24 cellular contexts compared by ENCODE assay signal in the genomic region with DNA sequence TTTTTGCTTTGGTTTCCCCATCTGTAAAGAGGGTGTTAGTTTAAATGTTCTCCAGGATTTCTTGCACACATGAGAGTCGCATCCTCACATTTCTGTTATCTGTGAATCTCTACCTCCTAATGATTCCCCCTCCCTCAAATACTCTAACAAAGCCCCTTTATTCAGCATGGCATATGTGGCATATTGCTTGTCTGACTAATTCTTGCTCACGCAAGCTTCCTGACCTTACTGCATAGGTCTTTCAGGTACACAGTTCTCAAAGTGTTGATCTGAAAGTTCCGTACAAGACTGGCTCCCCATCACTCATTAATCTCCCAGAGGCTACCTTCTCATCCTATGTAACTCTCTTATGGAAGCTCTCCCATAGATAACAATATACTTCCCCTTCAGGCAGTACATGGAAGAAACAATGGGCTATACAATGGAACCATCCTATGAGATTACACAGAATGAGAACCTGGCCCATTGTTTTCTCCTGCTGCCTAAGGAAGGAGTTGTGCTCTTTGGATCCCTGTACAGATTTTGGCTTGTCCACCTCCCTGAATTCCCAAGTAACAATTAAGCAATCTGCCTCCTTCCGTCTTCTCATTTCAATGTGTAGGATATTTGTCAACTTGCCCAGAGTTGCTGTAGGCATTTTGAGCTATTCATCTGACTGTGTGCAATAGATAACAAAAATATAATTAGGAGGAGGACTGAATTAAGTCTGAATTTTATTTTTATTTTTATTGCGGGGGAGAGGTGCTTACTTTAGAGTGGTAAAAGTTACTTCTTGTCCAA. TPM values are rescaled to one million over a fixed set of nuclear protein-coding genes. Genes with fewer than 3 reads are reported as not detected.
"Had no signal": no experiment of that assay in that cellular context is flagged by ENCODE, and none has a peak within 500 bp of the region (broad histone marks: within the 10 kb centered on the region; RNA-seq: fewer than 3 reads in every experiment).

No MANE protein-coding gene starts in this region.

- H3K9me3 Mint-ChIP-seq: activated naive CD8-positive, alpha-beta T cell treated with anti-CD3 and anti-CD28 coated beads, Interleukin-2, amount 10 ng/mL, durations not matched to agents 7 days and 5 days; central memory CD8-positive, alpha-beta T cell; T-helper 1 cell treated with Interleukin-12 subunit alpha and Interleukin-12 subunit beta and Interleukin-4 antibody, amounts not matched to agents 30 μg/mL and 1 μg/mL, for 36 hours; WTC11 had no signal

- H3K4me1 Mint-ChIP-seq: WTC11 had no signal

- H3K9me3 ChIP-seq: adrenal gland had no signal

- H3K36me3 Mint-ChIP-seq: activated naive CD8-positive, alpha-beta T cell treated with anti-CD3 and anti-CD28 coated beads, Interleukin-2, amount 10 ng/mL, durations not matched to agents 7 days and 5 days; WTC11 had no signal

- H3K27me3 Mint-ChIP-seq: central memory CD8-positive, alpha-beta T cell had no signal

- H3K27me3 ChIP-seq: adrenal gland had no signal

- ATAC-seq: activated CD8-positive, alpha-beta T cell treated with anti-CD3 and anti-CD28 coated beads, Interleukin-2, amount 10 ng/mL, durations not matched to agents 7 days and 5 days; WTC11 had no signal

- H3K4me3 ChIP-seq: adrenal gland had no signal

- H3K4me1 ChIP-seq: adrenal gland had no signal

- H3K27ac ChIP-seq: adrenal gland had no signal

- DNase-seq: activated CD4-positive, alpha-beta T cell treated with anti-CD3 and anti-CD28 coated beads for 48 hours; activated CD4-positive, alpha-beta T cell treated with anti-CD3 and anti-CD28 coated beads, Interleukin-2, amount 50 U/mL, for 4 hours; activated CD4-positive, CD25-positive, alpha-beta regulatory T cell treated with anti-CD3 and anti-CD28 coated beads, Interleukin-2, amount 50 U/mL, for 72 hours; activated CD8-positive, alpha-beta memory T cell treated with anti-CD3 and anti-CD28 coated beads, Interleukin-2, amount 50 U/mL, for 48 hours; activated CD8-positive, alpha-beta T cell treated with anti-CD3 and anti-CD28 coated beads, Interleukin-2, amount 10 ng/mL, durations not matched to agents 7 days and 5 days; activated naive CD4-positive, alpha-beta T cell treated with anti-CD3 and anti-CD28 coated beads, Interleukin-2, amount 50 U/mL, for 16 hours; activated naive CD8-positive, alpha-beta T cell treated with anti-CD3 and anti-CD28 coated beads, Interleukin-2, amount 10 ng/mL, durations not matched to agents 7 days and 5 days; activated T-cell treated with anti-CD3 and anti-CD28 coated beads, Interleukin-2, amount 50 U/mL, for 1 hour; adrenal gland; anterior cingulate cortex; Kasumi-1; NCI-H1048; NCI-H1930; NCI-H2107; NCI-H2171 treated with DMSO at 0.1 percent for 48 hours; NCI-H345; NCI-H510A; NCI-H526 treated with DMSO at 0.1 percent for 48 hours; NCI-H82; NK-92 treated with Interleukin-12 subunit alpha and Interleukin-12 subunit beta, amount 100 ng/mL, for 24 hours; SHP77 treated with DMSO at 0.1 percent for 48 hours had no signal

- H3K36me3 ChIP-seq: adrenal gland had no signal

- H3K27ac Mint-ChIP-seq: activated CD8-positive, alpha-beta T cell treated with anti-CD3 and anti-CD28 coated beads, Interleukin-2, amount 10 ng/mL, durations not matched to agents 7 days and 5 days; activated naive CD8-positive, alpha-beta T cell treated with anti-CD3 and anti-CD28 coated beads, Interleukin-2, amount 10 ng/mL, durations not matched to agents 7 days and 5 days; T-helper 1 cell treated with Interleukin-12 subunit alpha and Interleukin-12 subunit beta and Interleukin-4 antibody, amounts not matched to agents 30 μg/mL and 1 μg/mL, for 36 hours; WTC11 had no signal

- H3K4me3 Mint-ChIP-seq: activated CD8-positive, alpha-beta T cell treated with anti-CD3 and anti-CD28 coated beads, Interleukin-2, amount 10 ng/mL, durations not matched to agents 7 days and 5 days; activated naive CD8-positive, alpha-beta T cell treated with anti-CD3 and anti-CD28 coated beads, Interleukin-2, amount 10 ng/mL, durations not matched to agents 7 days and 5 days; central memory CD8-positive, alpha-beta T cell; T-helper 1 cell treated with Interleukin-12 subunit alpha and Interleukin-12 subunit beta and Interleukin-4 antibody, amounts not matched to agents 30 μg/mL and 1 μg/mL, for 36 hours; WTC11 had no signal

RNA-seq across cellular contexts. Expression of gene PPARG, which starts 51.0 kb away (rescaled TPM):
- total RNA-seq: activated CD8-positive, alpha-beta T cell treated with anti-CD3 and anti-CD28 coated beads, Interleukin-2, amount 10 ng/mL, durations not matched to agents 7 days and 5 days had no signal
